16 cellular contexts compared by ENCODE assay signal in the genomic region with DNA sequence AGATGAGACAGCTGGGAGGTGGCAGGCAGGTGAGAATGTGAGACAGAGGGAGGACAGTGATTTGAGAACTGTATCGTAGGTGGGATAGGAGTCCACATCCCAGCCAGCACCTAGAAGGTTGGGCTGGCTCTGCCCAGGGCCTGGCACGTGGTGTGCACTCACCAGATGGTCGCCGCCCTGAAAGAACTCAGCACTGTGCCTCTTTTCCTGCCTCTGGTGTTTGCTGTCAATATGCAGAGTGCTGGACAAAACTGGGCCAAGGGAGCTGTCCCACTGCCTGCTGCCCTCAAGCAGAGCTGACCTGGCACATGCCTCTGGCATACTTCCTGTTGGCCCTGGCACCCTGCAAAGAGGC. TPM values are rescaled to one million over a fixed set of nuclear protein-coding genes. Genes with fewer than 3 reads are reported as not detected.
DNase-seq lines count a peak whose midpoint lies in the region; ATAC-seq and TF ChIP-seq lines count a peak whose summit lies in the region.
"Had no signal": no experiment of that assay in that cellular context is flagged by ENCODE, and none has a peak within 500 bp of the region (broad histone marks: within the 10 kb centered on the region; RNA-seq: fewer than 3 reads in every experiment).

No MANE protein-coding gene starts in this region.

- intact Hi-C loops in lower lobe of right lung (cut with DNase I) = no loop called here

- peaks cover 44% of the 10 kb centered on the region for H3K4me1 ChIP-seq in lower lobe of right lung

- H3K27ac ChIP-seq in lower lobe of right lung = peak overlapping the region; percentile 31
- H3K27ac ChIP-seq in substantia nigra (ENCODE audit: low read depth, low read length, poor library complexity, severe bottlenecking) = peak overlapping the region; percentile 98
- H3K27ac ChIP-seq: SJCRH30, WERI-Rb-1 had no signal

- no peaks in the 10 kb centered on the region for H3K36me3 ChIP-seq in H7 (replicated peaks; ENCODE audit: control insufficient read depth, insufficient read depth, low read length)
- H3K36me3 ChIP-seq in lower lobe of right lung = no peaks in the 10 kb centered on the region
- H3K36me3 ChIP-seq: BE2C, SJCRH30, WERI-Rb-1 had no signal

- ATAC-seq in lower lobe of right lung (no peak), GM21526 (IDR thresholded peaks at IDR 0.05; ENCODE audit: low FRiP score, unreplicated experiment) (no peak), HG02870 (IDR thresholded peaks at IDR 0.05; ENCODE audit: unreplicated experiment) (no peak)

- TF ChIP-seq CTCF in lower lobe of right lung (IDR thresholded peaks at IDR 0.05) = no peak

- no peaks in the 10 kb centered on the region for H3K27me3 ChIP-seq in H7 (ENCODE audit: control insufficient read depth, insufficient read depth, low read length)
- no peaks in the 10 kb centered on the region for H3K27me3 ChIP-seq in lower lobe of right lung (ENCODE audit: low read depth)
- H3K27me3 ChIP-seq: BE2C, SJCRH30 had no signal

- DNase-seq in H7 (peak; percentile 45), cerebellum (ENCODE audit: low spot score) (peak; percentile 69), lower lobe of right lung (no peak), substantia nigra (lab: John Stamatoyannopoulos, UW) (peak in 17 of 49 donors; percentile 20 to 68 (median 40)), COR-L47 (lab: John Stamatoyannopoulos, UW) (no peak)
- no peak for DNase-seq in activated naive CD4-positive, alpha-beta T cell (lab: John Stamatoyannopoulos, UW)
- DNase-seq: activated CD8-positive, alpha-beta memory T cell treated with anti-CD3 and anti-CD28 coated beads, Interleukin-2, amount 50 U/mL, for 48 hours; activated naive CD8-positive, alpha-beta T cell treated with anti-CD3 and anti-CD28 coated beads, Interleukin-2, amount 10 ng/mL, durations not matched to agents 7 days and 5 days; BE2C; effector CD8-positive, alpha-beta T cell; NCI-H1417 treated with DMSO at 0.1 percent for 48 hours; NCI-H748 treated with DMSO at 0.1 percent for 48 hours; SJCRH30; WERI-Rb-1 had no signal

- H3K9me3 ChIP-seq in lower lobe of right lung = no peaks in the 10 kb centered on the region
- H3K9me3 ChIP-seq: BE2C, SJCRH30 had no signal

- H3K4me3 ChIP-seq in H7 (ENCODE audit: insufficient read depth, low read depth, low read length) = no peak overlapping the region
- no peak overlapping the region for H3K4me3 ChIP-seq in lower lobe of right lung
- H3K4me3 ChIP-seq: SJCRH30 had no signal

RNA-seq across cellular contexts. Expression of gene CHST3, which starts 36.8 kb away (rescaled TPM):
- 4.1 and 4.2 TPM in 2 replicates for total RNA-seq in H7 (2014; rRNA removed; shearing (Covaris generic))
- total RNA-seq in cerebellum (22.0 TPM), lower lobe of right lung (12.0 TPM)
- total RNA-seq: activated naive CD8-positive, alpha-beta T cell treated with anti-CD3 and anti-CD28 coated beads, Interleukin-2, amount 10 ng/mL, durations not matched to agents 7 days and 5 days had no signal

Comparison
In these comparisons a context has a peak if more than half of its experiments do, and no peak if none do; other contexts are left out.
1. DNase-seq: peak in H7 (single experiment) and cerebellum (single experiment); none in lower lobe of right lung (single experiment), activated naive CD4-positive, alpha-beta T cell (0 of 4) and COR-L47 (single experiment).